In genomic region chr2:41972819-41973218, GRCh38 we compare ENCODE assay signal across 13 cellular contexts.
"Had no signal": no experiment of that assay in that cellular context is flagged by ENCODE, and none has a peak within 500 bp of the region (broad histone marks: within the 10 kb centered on the region; RNA-seq: fewer than 3 reads in every experiment).

No MANE protein-coding gene starts in this region.

- DNase-seq: activated CD4-positive, alpha-beta T cell treated with anti-CD3 and anti-CD28 coated beads, Interleukin-2, amount 50 U/mL, for 48 hours; activated gamma-delta T cell; adrenal gland; cerebellar nuclear complex; effector memory CD8-positive, alpha-beta T cell; foreskin fibroblast; left cardiac atrium; mesendoderm; naive thymus-derived CD4-positive, alpha-beta T cell; stimulated activated CD4-positive, alpha-beta T cell treated with anti-CD3 and anti-CD28 coated beads, Interleukin-4, amount 100 ng/mL, for 1 hour; T-helper 9 cell; testis had no signal

- ATAC-seq: effector memory CD8-positive, alpha-beta T cell; naive thymus-derived CD4-positive, alpha-beta T cell; sciatic nerve had no signal
